14 cellular contexts compared by ENCODE assay signal in the genomic region with DNA sequence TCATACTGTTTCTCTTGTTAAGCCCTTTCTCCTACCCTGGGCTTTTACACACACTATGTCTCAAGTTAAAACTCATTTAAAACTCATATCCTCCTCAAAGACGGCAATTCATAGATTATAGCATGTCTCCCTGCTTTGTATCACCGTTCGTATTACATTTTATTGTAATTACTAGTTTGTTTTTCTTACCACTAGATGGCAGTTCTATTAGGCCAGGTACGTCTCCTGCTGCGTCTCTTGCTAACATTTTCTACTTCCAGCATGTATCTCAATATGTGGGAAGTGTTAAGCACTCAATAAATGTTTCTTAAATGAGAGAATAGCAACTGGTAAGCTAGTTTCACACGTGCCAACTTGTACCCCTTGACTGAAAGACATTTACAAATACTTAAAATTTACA.
DNase-seq lines count a peak whose midpoint lies in the region; ATAC-seq and TF ChIP-seq lines count a peak whose summit lies in the region.
"Had no signal": no experiment of that assay in that cellular context is flagged by ENCODE, and none has a peak within 500 bp of the region (broad histone marks: within the 10 kb centered on the region; RNA-seq: fewer than 3 reads in every experiment).

No MANE protein-coding gene starts in this region.

- H3K27ac Mint-ChIP-seq in activated T-helper 1 cell treated with anti-CD3 and anti-CD28 coated beads, Interleukin-12 subunit alpha, Interleukin-12 subunit beta, Interleukin-2, Interleukin-4 antibody, amounts not matched to agents 30 ng/mL and 10 ng/mL and 1 ng/mL, durations not matched to agents 14 hours and 24 hours and 36 hours = no peak overlapping the region
- H3K27ac Mint-ChIP-seq in activated CD8-positive, alpha-beta T cell treated with anti-CD3 and anti-CD28 coated beads for 36 hours = no peak overlapping the region
- no peak overlapping the region for H3K27ac Mint-ChIP-seq in activated naive CD4-positive, alpha-beta T cell treated with anti-CD3 and anti-CD28 coated beads for 36 hours
- H3K27ac Mint-ChIP-seq: CD4-positive, alpha-beta T cell had no signal

- DNase-seq in DMS53 (lab: John Stamatoyannopoulos, UW) = peak; percentile 59
- DNase-seq in LoVo (ENCODE audit: low spot score) = peak; percentile 6
- DNase-seq in amniotic epithelial cell (ENCODE audit: low read depth) = peak; percentile 30
- no peak for DNase-seq in kidney epithelial cell (ENCODE audit: low read depth)
- DNase-seq in activated T-helper 1 cell treated with anti-CD3 and anti-CD28 coated beads, Interleukin-12 subunit alpha, Interleukin-12 subunit beta, Interleukin-2, Interleukin-4 antibody, amounts not matched to agents 30 ng/mL and 10 ng/mL and 1 ng/mL, durations not matched to agents 14 hours and 24 hours and 36 hours (ENCODE audit: low spot score) = no peak
- DNase-seq in EL = no peak
- no peak for DNase-seq in activated CD8-positive, alpha-beta T cell treated with anti-CD3 and anti-CD28 coated beads for 36 hours
- no peak for DNase-seq in activated naive CD4-positive, alpha-beta T cell treated with anti-CD3 and anti-CD28 coated beads for 36 hours
- DNase-seq: activated T-cell treated with anti-CD3 and anti-CD28 coated beads for 4 hours; CD4-positive, alpha-beta T cell; hippocampal formation; NCI-H2107; stimulated activated naive CD4-positive, alpha-beta T cell treated with Interleukin-2 at 50 U/mL for 16 hours had no signal

- CTCF ChIA-PET in activated CD8-positive, alpha-beta T cell treated with anti-CD3 and anti-CD28 coated beads for 36 hours (lab: Charles Lee) = no interaction called here
- CTCF ChIA-PET in activated naive CD4-positive, alpha-beta T cell treated with anti-CD3 and anti-CD28 coated beads for 36 hours (lab: Charles Lee) = no interaction called here

- intact Hi-C loops in activated T-helper 1 cell treated with anti-CD3 and anti-CD28 coated beads, Interleukin-12 subunit alpha, Interleukin-12 subunit beta, Interleukin-2, Interleukin-4 antibody, amounts not matched to agents 30 ng/mL and 10 ng/mL and 1 ng/mL, durations not matched to agents 14 hours and 24 hours and 36 hours (cut with micrococcal nuclease) = no loop called here
- intact Hi-C loops in activated CD8-positive, alpha-beta T cell treated with anti-CD3 and anti-CD28 coated beads for 36 hours (cut with micrococcal nuclease) = no loop called here
- intact Hi-C loops in activated naive CD4-positive, alpha-beta T cell treated with anti-CD3 and anti-CD28 coated beads for 36 hours (cut with micrococcal nuclease) = no loop called here

- H3K4me3 ChIP-seq in kidney epithelial cell (ENCODE audit: low read depth, low read length) = no peak overlapping the region
- H3K4me3 ChIP-seq: prostate gland had no signal

- no peaks in the 10 kb centered on the region for H3K36me3 Mint-ChIP-seq in activated T-helper 1 cell treated with anti-CD3 and anti-CD28 coated beads, Interleukin-12 subunit alpha, Interleukin-12 subunit beta, Interleukin-2, Interleukin-4 antibody, amounts not matched to agents 30 ng/mL and 10 ng/mL and 1 ng/mL, durations not matched to agents 14 hours and 24 hours and 36 hours (ENCODE audit: low read depth)
- no peaks in the 10 kb centered on the region for H3K36me3 Mint-ChIP-seq in activated CD8-positive, alpha-beta T cell treated with anti-CD3 and anti-CD28 coated beads for 36 hours (ENCODE audit: low read depth)
- no peaks in the 10 kb centered on the region for H3K36me3 Mint-ChIP-seq in activated naive CD4-positive, alpha-beta T cell treated with anti-CD3 and anti-CD28 coated beads for 36 hours (ENCODE audit: low read depth)

- no peaks in the 10 kb centered on the region for H3K4me1 Mint-ChIP-seq in activated T-helper 1 cell treated with anti-CD3 and anti-CD28 coated beads, Interleukin-12 subunit alpha, Interleukin-12 subunit beta, Interleukin-2, Interleukin-4 antibody, amounts not matched to agents 30 ng/mL and 10 ng/mL and 1 ng/mL, durations not matched to agents 14 hours and 24 hours and 36 hours (ENCODE audit: low read depth)
- no peaks in the 10 kb centered on the region for H3K4me1 Mint-ChIP-seq in activated CD8-positive, alpha-beta T cell treated with anti-CD3 and anti-CD28 coated beads for 36 hours (ENCODE audit: low read depth)
- no peaks in the 10 kb centered on the region for H3K4me1 Mint-ChIP-seq in activated naive CD4-positive, alpha-beta T cell treated with anti-CD3 and anti-CD28 coated beads for 36 hours (ENCODE audit: low read depth)

- no peak overlapping the region for H3K4me3 Mint-ChIP-seq in activated T-helper 1 cell treated with anti-CD3 and anti-CD28 coated beads, Interleukin-12 subunit alpha, Interleukin-12 subunit beta, Interleukin-2, Interleukin-4 antibody, amounts not matched to agents 30 ng/mL and 10 ng/mL and 1 ng/mL, durations not matched to agents 14 hours and 24 hours and 36 hours
- no peak overlapping the region for H3K4me3 Mint-ChIP-seq in activated CD8-positive, alpha-beta T cell treated with anti-CD3 and anti-CD28 coated beads for 36 hours
- H3K4me3 Mint-ChIP-seq in activated naive CD4-positive, alpha-beta T cell treated with anti-CD3 and anti-CD28 coated beads for 36 hours = no peak overlapping the region
- H3K4me3 Mint-ChIP-seq: CD4-positive, alpha-beta T cell had no signal

- no peaks in the 10 kb centered on the region for H3K36me3 ChIP-seq in kidney epithelial cell (ENCODE audit: control insufficient read depth, insufficient read depth, low read length)
- H3K36me3 ChIP-seq: prostate gland had no signal

- peaks cover 2% of the 10 kb centered on the region for H3K9me3 Mint-ChIP-seq in activated T-helper 1 cell treated with anti-CD3 and anti-CD28 coated beads, Interleukin-12 subunit alpha, Interleukin-12 subunit beta, Interleukin-2, Interleukin-4 antibody, amounts not matched to agents 30 ng/mL and 10 ng/mL and 1 ng/mL, durations not matched to agents 14 hours and 24 hours and 36 hours
- H3K9me3 Mint-ChIP-seq in activated CD8-positive, alpha-beta T cell treated with anti-CD3 and anti-CD28 coated beads for 36 hours = peaks cover 25% of the 10 kb centered on the region
- H3K9me3 Mint-ChIP-seq in activated naive CD4-positive, alpha-beta T cell treated with anti-CD3 and anti-CD28 coated beads for 36 hours = peaks cover 16% of the 10 kb centered on the region

- no peaks in the 10 kb centered on the region for H3K27me3 ChIP-seq in kidney epithelial cell (ENCODE audit: control insufficient read depth, insufficient read depth, low read length)

- POLR2A ChIA-PET in activated CD8-positive, alpha-beta T cell treated with anti-CD3 and anti-CD28 coated beads for 36 hours (lab: Charles Lee) = no interaction called here

- no peaks in the 10 kb centered on the region for H3K27me3 Mint-ChIP-seq in activated T-helper 1 cell treated with anti-CD3 and anti-CD28 coated beads, Interleukin-12 subunit alpha, Interleukin-12 subunit beta, Interleukin-2, Interleukin-4 antibody, amounts not matched to agents 30 ng/mL and 10 ng/mL and 1 ng/mL, durations not matched to agents 14 hours and 24 hours and 36 hours (ENCODE audit: insufficient read depth)
- no peaks in the 10 kb centered on the region for H3K27me3 Mint-ChIP-seq in activated CD8-positive, alpha-beta T cell treated with anti-CD3 and anti-CD28 coated beads for 36 hours
- no peaks in the 10 kb centered on the region for H3K27me3 Mint-ChIP-seq in activated naive CD4-positive, alpha-beta T cell treated with anti-CD3 and anti-CD28 coated beads for 36 hours (ENCODE audit: low read depth)
- H3K27me3 Mint-ChIP-seq: CD4-positive, alpha-beta T cell had no signal

- no peak for ATAC-seq in activated CD8-positive, alpha-beta T cell treated with anti-CD3 and anti-CD28 coated beads for 36 hours

- peak; percentile 12 for TF ChIP-seq CTCF in kidney epithelial cell (IDR thresholded peaks at IDR 0.05; ENCODE audit: insufficient read depth, low read length, poor library complexity, severe bottlenecking)
- TF ChIP-seq CTCF in activated CD8-positive, alpha-beta T cell treated with anti-CD3 and anti-CD28 coated beads for 36 hours (IDR thresholded peaks at IDR 0.05) = no peak

Comparison
In these comparisons a context has a peak if more than half of its experiments do, and no peak if none do; other contexts are left out.
1. DNase-seq: peak in DMS53 (single experiment), LoVo (single experiment) and amniotic epithelial cell (single experiment); none in kidney epithelial cell (single experiment), activated T-helper 1 cell treated with anti-CD3 and anti-CD28 coated beads, Interleukin-12 subunit alpha, Interleukin-12 subunit beta, Interleukin-2, Interleukin-4 antibody, amounts not matched to agents 30 ng/mL and 10 ng/mL and 1 ng/mL, durations not matched to agents 14 hours and 24 hours and 36 hours (single experiment), EL (single experiment), activated CD8-positive, alpha-beta T cell treated with anti-CD3 and anti-CD28 coated beads for 36 hours (single experiment) and activated naive CD4-positive, alpha-beta T cell treated with anti-CD3 and anti-CD28 coated beads for 36 hours (single experiment).